Comparison of ENCODE assay signal across 9 cellular contexts in the genomic region with DNA sequence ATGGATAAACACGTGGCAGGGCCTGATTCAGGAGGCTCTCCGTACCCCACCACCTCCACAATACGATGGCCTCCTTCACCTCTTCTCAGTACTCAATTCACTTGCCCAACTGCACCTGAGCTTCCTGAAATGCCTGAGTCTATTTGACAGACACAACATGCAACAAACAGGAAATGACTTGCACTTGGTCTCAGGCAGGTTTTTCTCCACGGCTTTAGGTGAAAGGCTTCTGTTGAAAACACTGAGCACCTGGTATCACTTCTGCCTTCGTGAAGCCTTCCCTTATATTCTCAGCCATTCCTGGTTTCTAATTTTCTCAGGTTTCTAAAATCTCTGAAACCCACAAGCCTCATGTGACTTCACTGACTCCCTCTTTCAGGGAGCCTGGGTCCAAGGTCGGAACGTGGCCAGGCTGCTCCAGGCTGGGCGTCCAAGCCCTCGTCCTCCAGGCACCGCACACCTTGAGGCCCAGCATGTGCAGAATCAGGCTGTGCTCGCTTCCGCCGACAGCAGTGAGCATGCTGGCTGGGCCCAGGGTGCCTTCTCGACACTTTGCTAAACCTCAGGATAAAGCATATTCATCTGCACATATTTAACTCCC. TPM values are rescaled to one million over a fixed set of nuclear protein-coding genes. Genes with fewer than 3 reads are reported as not detected.
DNase-seq lines count a peak whose midpoint lies in the region; ATAC-seq, FAIRE-seq and TF ChIP-seq lines count a peak whose summit lies in the region.
"Had no signal": no experiment of that assay in that cellular context is flagged by ENCODE, and none has a peak within 500 bp of the region (broad histone marks: within the 10 kb centered on the region; RNA-seq: fewer than 3 reads in every experiment).

No MANE protein-coding gene starts in this region.

- TF ChIP-seq CTCF in tibial nerve (IDR thresholded peaks at IDR 0.05) (no peak), D721Med (IDR thresholded peaks at IDR 0.05; ENCODE audit: insufficient read depth, missing control alignments) (no peak)

- H3K36me3 ChIP-seq in tibial nerve: no peaks in the 10 kb centered on the region

- peak; percentile 58 for ATAC-seq in GM21737 (IDR thresholded peaks at IDR 0.05; ENCODE audit: unreplicated experiment)
- ATAC-seq in T-cell (replicated peaks in 1 of 4): peak; percentile 89 to 91 (median 90)
- ATAC-seq in HG03280 (IDR thresholded peaks at IDR 0.05; ENCODE audit: unreplicated experiment): no peak
- ATAC-seq in left lobe of liver: no peak

- H3K4me1 ChIP-seq in tibial nerve: peaks cover 0 to 33% (median 6%) of the 10 kb centered on the region in 4 donors

- no peaks in the 10 kb centered on the region for H3K27me3 Mint-ChIP-seq in T-cell

- H3K36me3 Mint-ChIP-seq in T-cell: no peaks in the 10 kb centered on the region

- H3K4me1 Mint-ChIP-seq in T-cell: peaks cover 67 to 75% (median 67%) of the 10 kb centered on the region in 3 donors

- 74 to 75% methylated on average over 14 of the region's 14 CpGs for WGBS in tibial nerve, 2 donors

- H3K4me3 ChIP-seq in tibial nerve: no peak overlapping the region

- TF ChIP-seq EP300 in tibial nerve (IDR thresholded peaks at IDR 0.05): no peak

- CTCF ChIA-PET in T-cell (lab: Charles Lee): interaction anchor here in 1 of 2 donors (0.7 kb wide), 1 partner anchor 270 kb away, joined by 3 read pairs; no protein-coding TSS in a partner anchor

- POLR2A ChIA-PET in T-cell (lab: Charles Lee): no interaction called here

- FAIRE-seq in GM12891 (lab: Jason Lieb, UNC) (peak; percentile 77), D721Med (lab: Jason Lieb, UNC) (no peak)

- H3K4me3 Mint-ChIP-seq in T-cell: peak overlapping the region; percentile 22 to 63 (median 55)

- H3K27me3 ChIP-seq in tibial nerve: no peaks in the 10 kb centered on the region

- TF ChIP-seq POLR2A in GM12891 (IDR thresholded peaks at IDR 0.05; ENCODE audit: low read depth, low read length) (no peak), tibial nerve (IDR thresholded peaks at IDR 0.05) (no peak)

- DNase-seq in GM12891 (ENCODE audit: insufficient read length, low spot score) (peak; percentile 76), T-cell (peak in 32 of 34 experiments; percentile 6 to 60 (median 25)), kidney tubule cell (ENCODE audit: low spot score) (peak; percentile 40), tibial nerve (ENCODE audit: low spot score in 2 of 2) (no peak), left lobe of liver (ENCODE audit: low spot score) (no peak), D721Med (ENCODE audit: insufficient read length, low spot score) (no peak)
- DNase-seq: NCI-H2107 had no signal

- no peaks in the 10 kb centered on the region for H3K9me3 ChIP-seq in tibial nerve

- H3K9me3 Mint-ChIP-seq in T-cell: no peaks in the 10 kb centered on the region

- H3K27ac Mint-ChIP-seq in T-cell: peak overlapping the region; percentile 89 to 96

- H3K27ac ChIP-seq in tibial nerve: no peak overlapping the region

TF ChIP-seq in GM12891, 5 proteins besides CTCF, POLR2A, EP300 and RAD21:
- TF ChIP-seq POU2F2 (IDR thresholded peaks at IDR 0.05; ENCODE audit: low read depth, low read length) (no peak), SPI1 (IDR thresholded peaks at IDR 0.05; ENCODE audit: low read depth, low read length) (peak; percentile 73)

RNA-seq across cellular contexts. Expression of a gene that starts 34.7 kb away (rescaled TPM):
- polyA plus RNA-seq in GM12891 (2012; ENCODE audit: low read depth, missing spikeins): 8.1 TPM
- total RNA-seq in T-cell (10 to 100 TPM; 21.7 to 39.5 (median 35.2) TPM), tibial nerve (10 to 100 TPM; 11.2 to 50.4 (median 14.8) TPM), left lobe of liver (11.3 TPM)

Comparison
In these comparisons a context has a peak if more than half of its experiments do, and no peak if none do; other contexts are left out.
1. DNase-seq: peak in GM12891 (single experiment), T-cell (32 of 34) and kidney tubule cell (single experiment); none in tibial nerve (0 of 2), left lobe of liver (single experiment) and D721Med (single experiment).
2. ATAC-seq: peak in GM21737 (single experiment) and T-cell (4 of 4); none in HG03280 (single experiment) and left lobe of liver (single experiment).